11 cellular contexts compared by ENCODE assay signal in genomic region chr6:146041282-146041681, GRCh38. TPM values are rescaled to one million over a fixed set of nuclear protein-coding genes. Genes with fewer than 3 reads are reported as not detected.
DNase-seq lines count a peak whose midpoint lies in the region; ATAC-seq and TF ChIP-seq lines count a peak whose summit lies in the region.
"Had no signal": no experiment of that assay in that cellular context is flagged by ENCODE, and none has a peak within 500 bp of the region (broad histone marks: within the 10 kb centered on the region; RNA-seq: fewer than 3 reads in every experiment).

No MANE protein-coding gene starts in this region.

- 0 out of 2 replicates have a peak, but pooled peaks cover 7% of the 10 kb centered on the region for H3K27me3 ChIP-seq in HCT116 (ENCODE audit: insufficient read depth, low read length)

- no peaks in the 10 kb centered on the region for H4K20me1 ChIP-seq in HCT116 (ENCODE audit: insufficient read depth)

- H2AFZ ChIP-seq in HCT116 (ENCODE audit: low read depth, low read length, poor library complexity, severe bottlenecking), result no peak overlapping the region

- TF ChIP-seq POLR2A in HCT116 (IDR thresholded peaks at IDR 0.05; ENCODE audit: borderline replicate concordance, extremely low read depth, insufficient read depth, insufficient read length), result no peak

- no peaks in the 10 kb centered on the region for H3K36me3 Mint-ChIP-seq in activated naive CD4-positive, alpha-beta T cell treated with anti-CD3 and anti-CD28 coated beads for 36 hours (ENCODE audit: low read depth)

- TF ChIP-seq CTCF in HCT116 (IDR thresholded peaks at IDR 0.05 in 2 of 3, conservative IDR thresholded peaks at IDR 0.05 in 1 of 3; ENCODE audit: borderline replicate concordance in 1 of 3, insufficient read depth in 1 of 3, low read depth in 2 of 3, low read length in 2 of 3), result peak; percentile 49 to 55 (median 52); a peak in 5 of 6 replicates

- H3K9me2 ChIP-seq in HCT116 (ENCODE audit: insufficient read depth), result no peaks in the 10 kb centered on the region

- H3K4me2 ChIP-seq in HCT116 (ENCODE audit: low read length), result no peak overlapping the region

- DNase-seq in DMS114 treated with DMSO at 0.1 percent for 48 hours (lab: John Stamatoyannopoulos, UW; ENCODE audit: unreplicated experiment) (peak; percentile 9), HCT116 (ENCODE audit: low read depth, low spot score) (peak; percentile 18), SK-MEL-5 (ENCODE audit: low read depth, low spot score) (peak; percentile 75), iris pigment epithelial cell (ENCODE audit: low read depth) (peak; percentile 29), foreskin melanocyte (no peak), middle frontal gyrus (ENCODE audit: extremely low spot score, low spot score) (no peak)
- DNase-seq in activated naive CD4-positive, alpha-beta T cell treated with anti-CD3 and anti-CD28 coated beads for 36 hours, result no peak
- DNase-seq: naive thymus-derived CD8-positive, alpha-beta T cell had no signal

- intact Hi-C loops in HCT116 (cut with micrococcal nuclease), result loop anchor here (1.0 to 2.0 kb wide), 2 partner anchors 659 to 744 kb away; no protein-coding TSS in a partner anchor
- intact Hi-C loops in activated naive CD4-positive, alpha-beta T cell treated with anti-CD3 and anti-CD28 coated beads for 36 hours (cut with micrococcal nuclease), result no loop called here

- no peaks in the 10 kb centered on the region for H3K4me1 Mint-ChIP-seq in activated naive CD4-positive, alpha-beta T cell treated with anti-CD3 and anti-CD28 coated beads for 36 hours (ENCODE audit: low read depth)
- H3K4me1 Mint-ChIP-seq: naive thymus-derived CD8-positive, alpha-beta T cell had no signal

- H3K27ac Mint-ChIP-seq in activated naive CD4-positive, alpha-beta T cell treated with anti-CD3 and anti-CD28 coated beads for 36 hours, result no peak overlapping the region
- H3K27ac Mint-ChIP-seq: activated naive CD8-positive, alpha-beta T cell; naive thymus-derived CD8-positive, alpha-beta T cell; stimulated activated naive CD8-positive, alpha-beta T cell treated with anti-CD3 and anti-CD28 coated beads, Interleukin-15, Interleukin-2, amounts not matched to agents 100 ng/mL and 50 ng/mL, for 24 hours had no signal

- RAD21 ChIA-PET in HCT116 (lab: Charles Lee; ENCODE audit: low non-redundant PET in 1 of 2, low total read pairs in 2 of 2, uncharacterized antibody in 2 of 2, unreplicated experiment in 2 of 2), result no interaction called here

- H3K9me3 ChIP-seq in HCT116 (ENCODE audit: control insufficient read depth in 1 of 2, insufficient read depth in 1 of 2, low read depth in 1 of 2, low read length in 2 of 2), result no peaks in the 10 kb centered on the region

- no TSS peak for BruUV-seq in HCT116 (replicated peaks; lab: Mats Ljungman, UMichigan)

- H3K36me3 ChIP-seq in HCT116 (ENCODE audit: control insufficient read depth in 1 of 2, insufficient read depth in 2 of 2, low read length in 2 of 2), result no peaks in the 10 kb centered on the region

- peaks cover 28% of the 10 kb centered on the region for H3K9me3 Mint-ChIP-seq in activated naive CD4-positive, alpha-beta T cell treated with anti-CD3 and anti-CD28 coated beads for 36 hours

- peak; percentile 77 for TF ChIP-seq RAD21 in HCT116 (IDR thresholded peaks at IDR 0.05; ENCODE audit: low read depth)

- no peak overlapping the region for H3K4me3 ChIP-seq in HCT116 (replicated peaks in 1 of 2; ENCODE audit: low read depth in 1 of 2, low read length in 2 of 2)

- peak; percentile 85 for ATAC-seq in HCT116
- no peak for ATAC-seq in HG02798 (IDR thresholded peaks at IDR 0.05; ENCODE audit: poor library complexity, unreplicated experiment)
- ATAC-seq: naive thymus-derived CD8-positive, alpha-beta T cell had no signal

- CTCF ChIA-PET in HCT116 (lab: Charles Lee), result interaction anchor here (0.7 to 3.2 kb wide), 10 partner anchors 8 to 1344 kb away, joined by 3 to 30 read pairs (median 5); no protein-coding TSS in a partner anchor
- CTCF ChIA-PET in activated naive CD4-positive, alpha-beta T cell treated with anti-CD3 and anti-CD28 coated beads for 36 hours (lab: Charles Lee), result interaction anchor here (1.0 kb wide), 1 partner anchor 69 kb away, joined by 3 read pairs; no protein-coding TSS in a partner anchor

- H3K79me2 ChIP-seq in HCT116 (ENCODE audit: insufficient read depth, low read length), result no peaks in the 10 kb centered on the region

- no peak overlapping the region for H3K4me3 Mint-ChIP-seq in activated naive CD4-positive, alpha-beta T cell treated with anti-CD3 and anti-CD28 coated beads for 36 hours
- H3K4me3 Mint-ChIP-seq: activated naive CD8-positive, alpha-beta T cell; naive thymus-derived CD8-positive, alpha-beta T cell; stimulated activated naive CD8-positive, alpha-beta T cell treated with anti-CD3 and anti-CD28 coated beads, Interleukin-15, Interleukin-2, amounts not matched to agents 100 ng/mL and 50 ng/mL, for 24 hours had no signal

- peaks cover 8% of the 10 kb centered on the region for H3K27me3 Mint-ChIP-seq in activated naive CD4-positive, alpha-beta T cell treated with anti-CD3 and anti-CD28 coated beads for 36 hours (ENCODE audit: low read depth)
- H3K27me3 Mint-ChIP-seq: stimulated activated naive CD8-positive, alpha-beta T cell treated with anti-CD3 and anti-CD28 coated beads, Interleukin-15, Interleukin-2, amounts not matched to agents 100 ng/mL and 50 ng/mL, for 24 hours had no signal

- no peak overlapping the region for H3K27ac ChIP-seq in HCT116 (ENCODE audit: low read depth, low read length)

- in situ Hi-C loops in SK-MEL-5 (cut with HindIII; ENCODE audit: low pct_unique_long_range_greater_than_20kb, low sequenced_read_pairs), result no loop called here

- no peaks in the 10 kb centered on the region for H3K4me1 ChIP-seq in HCT116 (ENCODE audit: control insufficient read depth in 1 of 2, insufficient read depth in 2 of 2, low read length in 2 of 2)

- H3K9ac ChIP-seq in HCT116 (ENCODE audit: low read length), result no peak overlapping the region

- POLR2A ChIA-PET in HCT116 (lab: Charles Lee), result no interaction called here

TF ChIP-seq in HCT116, 20 proteins besides CTCF, POLR2A, EP300 and RAD21:
- TF ChIP-seq YY1 (IDR thresholded peaks at IDR 0.05; ENCODE audit: extremely low read depth, insufficient replicate concordance, low read depth, low read length), result no peak
- TF ChIP-seq, protein P1, sequence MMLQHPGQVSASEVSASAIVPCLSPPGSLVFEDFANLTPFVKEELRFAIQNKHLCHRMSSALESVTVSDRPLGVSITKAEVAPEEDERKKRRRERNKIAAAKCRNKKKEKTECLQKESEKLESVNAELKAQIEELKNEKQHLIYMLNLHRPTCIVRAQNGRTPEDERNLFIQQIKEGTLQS (IDR thresholded peaks at IDR 0.05), result no peak
TF ChIP-seq in HCT116: peak in this region for 0.

RNA-seq across cellular contexts. Expression of gene GRM1, which starts 12.4 kb away (rescaled TPM):
- total RNA-seq in HCT116 (2021; ENCODE audit: unreplicated experiment), result not detected
- not detected in 2 replicates for polyA plus RNA-seq in HCT116 (2012)
- total RNA-seq in SK-MEL-5 (2014; rRNA removed; shearing (Covaris generic)), result 0.13 and 0.26 TPM in 2 replicates
- polyA plus RNA-seq in SK-MEL-5 (2015; cell fraction: cytosol; rRNA removed), result 0.24 and 0.31 TPM in 2 replicates
- 0.22 and 1.4 TPM in 2 replicates for polyA plus RNA-seq in SK-MEL-5 (2015; cell fraction: nucleus; rRNA removed)
- total RNA-seq in activated naive CD4-positive, alpha-beta T cell treated with anti-CD3 and anti-CD28 coated beads for 36 hours, result not detected
- total RNA-seq: naive thymus-derived CD8-positive, alpha-beta T cell had no signal
- polyA plus RNA-seq: naive thymus-derived CD8-positive, alpha-beta T cell had no signal

Comparison
In these comparisons a context has a peak if more than half of its experiments do, and no peak if none do; other contexts are left out.
1. DNase-seq: peak in DMS114 treated with DMSO at 0.1 percent for 48 hours (single experiment), HCT116 (single experiment), SK-MEL-5 (single experiment) and iris pigment epithelial cell (single experiment); none in activated naive CD4-positive, alpha-beta T cell treated with anti-CD3 and anti-CD28 coated beads for 36 hours (single experiment), foreskin melanocyte (single experiment) and middle frontal gyrus (single experiment).